13 cellular contexts compared by ENCODE assay signal in genomic region chr1:183546427-183546826, GRCh38.
"Had no signal": no experiment of that assay in that cellular context is flagged by ENCODE, and none has a peak within 500 bp of the region (broad histone marks: within the 10 kb centered on the region; RNA-seq: fewer than 3 reads in every experiment).

No MANE protein-coding gene starts in this region.

- H3K27ac ChIP-seq: adrenal gland, esophagus muscularis mucosa, parathyroid adenoma, stomach had no signal

- H3K4me1 ChIP-seq: parathyroid adenoma had no signal

- DNase-seq: activated CD4-positive, CD25-positive, alpha-beta regulatory T cell; activated naive CD4-positive, alpha-beta T cell treated with Interleukin-2 at 50 U/mL for 16 hours; adrenal gland; dermis blood vessel endothelial cell; foreskin melanocyte; head of caudate nucleus; retina; stimulated activated CD4-positive, alpha-beta T cell treated with anti-CD3 and anti-CD28 coated beads, Interleukin-4, amount 100 ng/mL, for 4 hours; stomach; T-helper 2 cell had no signal

- H3K9me3 Mint-ChIP-seq: central memory CD8-positive, alpha-beta T cell had no signal

- H3K27me3 Mint-ChIP-seq: central memory CD8-positive, alpha-beta T cell had no signal

- H3K4me3 ChIP-seq: adrenal gland, esophagus muscularis mucosa, stomach had no signal

- H3K27me3 ChIP-seq: adrenal gland, esophagus muscularis mucosa, stomach had no signal

- H3K4me3 Mint-ChIP-seq: central memory CD8-positive, alpha-beta T cell had no signal

- H3K9ac ChIP-seq: parathyroid adenoma had no signal

- H3K9me3 ChIP-seq: adrenal gland, esophagus muscularis mucosa, stomach had no signal
